ENCODE assay signal across 12 cellular contexts in the genomic region with DNA sequence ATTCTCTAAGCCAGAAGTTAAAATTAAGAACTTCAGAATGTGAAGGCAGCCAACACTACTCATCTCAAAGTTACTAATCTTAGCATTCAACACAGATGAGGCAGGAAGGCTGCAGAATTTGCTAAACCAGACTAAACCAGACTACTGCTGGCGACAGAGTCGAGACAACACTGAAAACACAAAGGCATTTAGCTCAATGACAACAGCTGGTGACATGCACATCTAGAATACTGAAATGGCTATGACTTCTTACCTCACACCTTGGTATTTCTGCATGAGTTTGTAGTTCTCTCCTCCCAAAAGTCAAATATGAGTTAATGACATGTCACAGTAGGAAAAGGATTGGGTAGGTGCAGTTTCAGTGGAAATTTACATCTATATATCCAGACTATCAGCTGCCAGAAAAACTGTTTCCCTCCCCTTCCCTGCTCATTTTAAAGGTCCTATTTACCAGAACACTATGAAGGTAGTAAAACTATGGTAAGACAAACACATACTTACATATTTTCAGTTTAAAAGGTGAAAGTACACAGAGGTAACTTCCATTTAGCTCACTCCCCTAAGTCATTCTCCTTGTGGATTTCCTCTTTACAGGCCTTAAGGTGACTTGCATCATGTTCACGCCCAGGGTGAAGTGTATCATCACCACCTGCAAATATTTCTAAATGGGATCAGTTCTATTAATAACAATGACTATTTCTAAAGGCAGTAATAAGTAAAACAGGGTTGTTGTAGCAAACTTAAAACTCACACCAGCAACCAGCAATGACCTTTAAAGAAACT. TPM values are rescaled to one million over a fixed set of nuclear protein-coding genes. Genes with fewer than 3 reads are reported as not detected.
A peak's percentile ranks its signal among the peaks of the same experiment; 100 is the strongest.
DNase-seq lines count a peak whose midpoint lies in the region; ATAC-seq and TF ChIP-seq lines count a peak whose summit lies in the region.
"Had no signal": no experiment of that assay in that cellular context is flagged by ENCODE, and none has a peak within 500 bp of the region (broad histone marks: within the 10 kb centered on the region; RNA-seq: fewer than 3 reads in every experiment).

No MANE protein-coding gene starts in this region.

- H4K20me1 ChIP-seq in BLaER1: peaks cover 100% of the 10 kb centered on the region
- H4K20me1 ChIP-seq in Karpas-422 (ENCODE audit: insufficient read depth, low read depth, low read length): peaks cover 54% of the 10 kb centered on the region
- H4K20me1 ChIP-seq in mammary epithelial cell (ENCODE audit: insufficient read depth, low read length): no peaks in the 10 kb centered on the region

- H3K4me2 ChIP-seq in BLaER1 (0 out of 2 replicates have a peak overlapping the region, but pooled peaks have one; percentile 34), Karpas-422 (ENCODE audit: low read depth, low read length, poor library complexity, severe bottlenecking) (peak overlapping the region; percentile 42), mammary epithelial cell (ENCODE audit: insufficient read depth, low read depth, low read length) (no peak overlapping the region)

- DNase-seq in Karpas-422: no peak
- DNase-seq in mammary epithelial cell: peak; percentile 74
- peak in 2 of 10 donors; percentile 34 to 53 for DNase-seq in naive thymus-derived CD8-positive, alpha-beta T cell
- DNase-seq in NCI-H187 treated with DMSO at 0.1 percent for 48 hours (lab: John Stamatoyannopoulos, UW): no peak
- DNase-seq in NCI-H2171 treated with DMSO at 0.1 percent for 48 hours (lab: John Stamatoyannopoulos, UW): no peak
- DNase-seq: DMS 273 treated with DMSO at 0.1 percent for 48 hours, H9, NCI-H2029, SIG-M5 had no signal

- POLR2A ChIA-PET in naive thymus-derived CD8-positive, alpha-beta T cell (lab: Charles Lee): interaction anchor here (0.7 kb wide), 1 partner anchor 18 kb away, joined by 6 read pairs; no protein-coding TSS in a partner anchor

- 93% methylated on average over 3 of the region's 3 CpGs for WGBS in mammary epithelial cell (ENCODE audit: low coverage, missing lambda C conversion rate)

- dilution Hi-C loops in mammary epithelial cell (cut with HindIII; ENCODE audit: low sequenced_read_pairs): loop anchor here (10.0 kb wide), 1 partner anchor 60 kb away; no protein-coding TSS in a partner anchor

- H3K9ac ChIP-seq in BLaER1 (no peak overlapping the region), Karpas-422 (ENCODE audit: low read length) (peak overlapping the region; percentile 11; the same call in 1 of the 2 replicates), mammary epithelial cell (ENCODE audit: insufficient read depth, low read length) (no peak overlapping the region)

- H3K9me3 Mint-ChIP-seq in naive thymus-derived CD8-positive, alpha-beta T cell: no peaks in the 10 kb centered on the region
- H3K9me3 Mint-ChIP-seq: H9 had no signal

- H3K4me1 ChIP-seq in BLaER1 (peaks cover 79% of the 10 kb centered on the region), Karpas-422 (ENCODE audit: low read length) (peaks cover 72% of the 10 kb centered on the region), mammary epithelial cell (ENCODE audit: insufficient read depth, low read length) (peaks cover 16% of the 10 kb centered on the region)

- BruUV-seq in mammary epithelial cell (replicated peaks; lab: Mats Ljungman, UMichigan): TSS peak; percentile 59

- H3K27me3 Mint-ChIP-seq in naive thymus-derived CD8-positive, alpha-beta T cell: no peaks in the 10 kb centered on the region

- H3K9me3 ChIP-seq in BLaER1 (no peaks in the 10 kb centered on the region), Karpas-422 (ENCODE audit: low read length) (no peaks in the 10 kb centered on the region), mammary epithelial cell (replicated peaks; ENCODE audit: insufficient read depth, low read length) (no peaks in the 10 kb centered on the region)

- peak overlapping the region; percentile 16 to 70 (median 56) for H3K4me3 Mint-ChIP-seq in naive thymus-derived CD8-positive, alpha-beta T cell
- H3K4me3 Mint-ChIP-seq: H9 had no signal

- peaks cover 9% of the 10 kb centered on the region for H3K36me3 ChIP-seq in BLaER1
- no peaks in the 10 kb centered on the region for H3K36me3 ChIP-seq in Karpas-422 (ENCODE audit: insufficient read depth, low read length)
- no peaks in the 10 kb centered on the region for H3K36me3 ChIP-seq in mammary epithelial cell (ENCODE audit: insufficient read depth, low read length)

- H3K27ac ChIP-seq in BLaER1 (no peak overlapping the region), Karpas-422 (ENCODE audit: low read length) (peak overlapping the region; percentile 68), mammary epithelial cell (ENCODE audit: insufficient read depth, low read depth, low read length) (peak overlapping the region; percentile 25)

- TF ChIP-seq CTCF in mammary epithelial cell (conservative IDR thresholded peaks at IDR 0.05 in 1 of 2, IDR thresholded peaks at IDR 0.05 in 1 of 2; ENCODE audit: extremely low read depth in 1 of 2, insufficient read depth in 1 of 2, low read depth in 1 of 2, low read length in 2 of 2): no peak

- H3K36me3 Mint-ChIP-seq in naive thymus-derived CD8-positive, alpha-beta T cell: peaks cover 0 to 30% (median 5%) of the 10 kb centered on the region in 3 donors

- no peak overlapping the region for H3K4me3 ChIP-seq in BLaER1
- H3K4me3 ChIP-seq in Karpas-422 (ENCODE audit: low read length): no peak overlapping the region
- no peak overlapping the region for H3K4me3 ChIP-seq in mammary epithelial cell (replicated peaks in 1 of 3; ENCODE audit: insufficient read depth in 1 of 3, low read depth in 2 of 3, low read length in 3 of 3)

- H3K4me1 Mint-ChIP-seq in naive thymus-derived CD8-positive, alpha-beta T cell: peaks cover 50 to 98% (median 97%) of the 10 kb centered on the region in 4 donors

- H3K79me2 ChIP-seq in Karpas-422 (ENCODE audit: low read length): peaks cover 99% of the 10 kb centered on the region
- H3K79me2 ChIP-seq in mammary epithelial cell (ENCODE audit: insufficient read depth, low read length): no peaks in the 10 kb centered on the region

- H3K9me2 ChIP-seq in Karpas-422 (replicated peaks; ENCODE audit: insufficient read depth, low read length): no peaks in the 10 kb centered on the region

- CTCF ChIA-PET in mammary epithelial cell (lab: Charles Lee; ENCODE audit: low non-redundant PET): no interaction called here

- in situ Hi-C loops in mammary epithelial cell (cut with MboI; ENCODE audit: low sequenced_read_pairs in 2 of 2): no loop called here

- H3K27me3 ChIP-seq in BLaER1: no peaks in the 10 kb centered on the region
- H3K27me3 ChIP-seq in Karpas-422 (ENCODE audit: low read length): no peaks in the 10 kb centered on the region
- no peaks in the 10 kb centered on the region for H3K27me3 ChIP-seq in mammary epithelial cell (ENCODE audit: insufficient read depth, low read length)

- H3K27ac Mint-ChIP-seq in naive thymus-derived CD8-positive, alpha-beta T cell: peak overlapping the region; percentile 26 to 92 (median 82)

- ATAC-seq in naive thymus-derived CD8-positive, alpha-beta T cell: peak; percentile 21 to 62
- ATAC-seq in GM19395 (IDR thresholded peaks at IDR 0.05; ENCODE audit: unreplicated experiment) (no peak), GM18858 (IDR thresholded peaks at IDR 0.05; ENCODE audit: unreplicated experiment) (no peak)

- H2AFZ ChIP-seq in Karpas-422 (ENCODE audit: low read length): no peak overlapping the region
- H2AFZ ChIP-seq in mammary epithelial cell (ENCODE audit: low read depth, low read length): no peak overlapping the region

- intact Hi-C loops in mammary epithelial cell (cut with micrococcal nuclease): loop anchor here (2.0 to 5.0 kb wide), 2 partner anchors 22 to 58 kb away; partner anchors contain the start of gene FOXO1

RNA-seq across cellular contexts. Expression of gene FOXO1, which starts 21.4 kb away (rescaled TPM):
- total RNA-seq in Karpas-422 (2014; rRNA removed; shearing (Covaris generic); ENCODE audit: low replicate concordance): 27.6 and 51.6 TPM in 2 replicates
- 10 to 100 TPM; 10.1 to 23.3 TPM for total RNA-seq in mammary epithelial cell
- 3.3 TPM for polyA plus RNA-seq in mammary epithelial cell
- polyA minus RNA-seq in mammary epithelial cell: 15.0 TPM
- 100 to 1,000 TPM; 101 to 103 TPM for total RNA-seq in naive thymus-derived CD8-positive, alpha-beta T cell
- 100 to 1,000 TPM in 1 of 3 donors, 10 to 100 TPM in 2; 59.1 to 137 (median 86.5) TPM for polyA plus RNA-seq in naive thymus-derived CD8-positive, alpha-beta T cell

Comparison
In these comparisons a context has a peak if more than half of its experiments do, and no peak if none do; other contexts are left out.
1. ATAC-seq: peak in naive thymus-derived CD8-positive, alpha-beta T cell (2 of 2); none in GM19395 (single experiment) and GM18858 (single experiment).